Comparison of ENCODE assay signal across 12 cellular contexts in genomic region chr12:124002021-124002640, GRCh38.
"Had no signal": no experiment of that assay in that cellular context is flagged by ENCODE, and none has a peak within 500 bp of the region (broad histone marks: within the 10 kb centered on the region; RNA-seq: fewer than 3 reads in every experiment).

No MANE protein-coding gene starts in this region.

- ATAC-seq: foreskin keratinocyte; naive thymus-derived CD8-positive, alpha-beta T cell; stimulated activated effector memory CD8-positive, alpha-beta T cell treated with anti-CD3 and anti-CD28 coated beads, Interleukin-12 subunit alpha, Interleukin-12 subunit beta, amount 100 ng/mL, for 72 hours had no signal

- H3K36me3 ChIP-seq: uterus had no signal

- DNase-seq: activated CD4-positive, alpha-beta T cell treated with anti-CD3 and anti-CD28 coated beads, Interleukin-2, amount 10 ng/mL, durations not matched to agents 7 days and 5 days; activated naive CD8-positive, alpha-beta T cell treated with anti-CD3 and anti-CD28 coated beads, Interleukin-2, amount 10 ng/mL, durations not matched to agents 7 days and 5 days; anterior cingulate cortex; erythroblast; glutamatergic neuron; immature natural killer cell; left cardiac atrium; naive thymus-derived CD8-positive, alpha-beta T cell; tibial artery; uterus had no signal

- H3K27ac ChIP-seq: foreskin keratinocyte, tibial artery had no signal

- H3K4me3 ChIP-seq: tibial artery, uterus had no signal

- H3K9me3 ChIP-seq: tibial artery, uterus had no signal

- H3K27me3 ChIP-seq: foreskin keratinocyte, tibial artery, uterus had no signal

- H3K4me1 ChIP-seq: foreskin keratinocyte, tibial artery, uterus had no signal
